9 cellular contexts compared by ENCODE assay signal in the genomic region with DNA sequence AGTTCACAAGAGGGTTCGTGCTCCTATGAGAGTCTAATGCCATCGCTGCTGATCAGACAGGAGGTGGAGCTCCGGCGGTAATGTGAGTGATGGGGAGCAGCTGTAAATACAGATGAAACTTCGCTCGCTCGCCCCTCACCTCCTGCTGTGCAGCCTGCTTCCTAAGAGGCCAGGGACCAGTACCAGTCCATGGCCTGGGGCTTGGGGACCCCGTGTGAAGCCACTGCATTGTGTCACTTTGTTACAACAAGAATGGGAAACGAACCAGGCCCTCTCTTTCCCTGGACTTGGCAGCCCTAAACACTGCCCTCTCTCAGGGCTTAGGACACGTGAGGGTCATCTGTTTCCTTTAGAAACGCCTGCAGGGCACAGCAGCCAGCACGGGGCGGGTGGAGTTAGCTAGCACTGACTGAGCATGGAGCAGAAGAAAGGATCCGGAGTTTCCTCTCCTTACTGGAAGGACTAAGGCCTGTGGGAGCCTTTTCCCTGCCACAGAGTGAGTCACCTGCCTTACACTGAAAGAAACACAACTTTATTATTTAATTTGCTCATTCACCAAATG.
DNase-seq lines count a peak whose midpoint lies in the region; ATAC-seq and TF ChIP-seq lines count a peak whose summit lies in the region.
"Had no signal": no experiment of that assay in that cellular context is flagged by ENCODE, and none has a peak within 500 bp of the region (broad histone marks: within the 10 kb centered on the region; RNA-seq: fewer than 3 reads in every experiment).

No MANE protein-coding gene starts in this region.

- DNase-seq in A172 (ENCODE audit: low spot score), result peak; percentile 73
- DNase-seq in Panc1 (ENCODE audit: low read depth, low spot score), result no peak
- DNase-seq in midbrain (lab: John Stamatoyannopoulos, UW), result peak; percentile 64
- DNase-seq in activated CD4-positive, alpha-beta T cell treated with anti-CD3 and anti-CD28 coated beads for 1 hour, result no peak
- no peak for DNase-seq in NCI-H1436 treated with DMSO at 0.1 percent for 48 hours (lab: John Stamatoyannopoulos, UW)
- DNase-seq: effector CD4-positive, alpha-beta T cell had no signal

- ATAC-seq in Panc1 (peak; percentile 53; the same call in 1 of the 2 replicates), GM19324 (IDR thresholded peaks at IDR 0.05; ENCODE audit: low FRiP score, unreplicated experiment) (no peak), GM18868 (IDR thresholded peaks at IDR 0.05; ENCODE audit: unreplicated experiment) (no peak)

- no peaks in the 10 kb centered on the region for H3K9me3 ChIP-seq in Panc1 (ENCODE audit: control insufficient read depth, insufficient read depth, low read depth, low read length)
- H3K9me3 ChIP-seq in esophagus (ENCODE audit: control insufficient read depth in 2 of 2, insufficient read depth in 1 of 2, low read depth in 1 of 2, low read length in 1 of 2), result peaks cover 0 to 2% of the 10 kb centered on the region in 2 donors

- intact Hi-C loops in Panc1 (cut with micrococcal nuclease; ENCODE audit: unreplicated experiment), result no loop called here

- no TSS peak for BruUV-seq in Panc1 (replicated peaks; lab: Mats Ljungman, UMichigan)

- H3K27me3 ChIP-seq in Panc1 (ENCODE audit: control insufficient read depth, insufficient read depth, low read length) (no peaks in the 10 kb centered on the region), esophagus (ENCODE audit: control insufficient read depth in 1 of 2, insufficient read depth in 2 of 2, low read length in 2 of 2) (no peaks in the 10 kb centered on the region)

- WGBS in esophagus, 2 donors, result 54 to 64% methylated on average over 14 of the region's 14 CpGs

- POLR2A ChIA-PET in Panc1 (lab: Charles Lee), result no interaction called here

- no peak overlapping the region for H3K27ac ChIP-seq in Panc1 (ENCODE audit: low read length)
- peak overlapping the region; percentile 79 to 80 for H3K27ac ChIP-seq in esophagus (ENCODE audit: low read depth in 2 of 2, low read length in 1 of 2)

- no peak overlapping the region for H3K4me3 ChIP-seq in Panc1 (ENCODE audit: low read depth in 2 of 2, low read length in 2 of 2)
- no peak overlapping the region for H3K4me3 ChIP-seq in esophagus (ENCODE audit: low read depth in 1 of 2, low read length in 2 of 2)

- TF ChIP-seq CTCF in Panc1 (IDR thresholded peaks at IDR 0.05), result no peak

- CTCF ChIA-PET in Panc1 (lab: Charles Lee), result no interaction called here

- H3K4me1 ChIP-seq in Panc1 (ENCODE audit: control insufficient read depth, insufficient read depth, low read length), result no peaks in the 10 kb centered on the region; the same call in 1 of the 2 replicates
- H3K4me1 ChIP-seq in esophagus (ENCODE audit: control insufficient read depth in 2 of 2, insufficient read depth in 2 of 2, low read length in 1 of 2), result peaks cover 4 to 11% of the 10 kb centered on the region in 2 donors

- in situ Hi-C loops in Panc1 (cut with HindIII; ENCODE audit: low pct_unique_long_range_greater_than_20kb, low sequenced_read_pairs), result no loop called here

- H3K36me3 ChIP-seq in Panc1 (ENCODE audit: control insufficient read depth, insufficient read depth, low read length) (no peaks in the 10 kb centered on the region), esophagus (ENCODE audit: control insufficient read depth in 2 of 2, insufficient read depth in 2 of 2, low read length in 1 of 2) (peaks cover 0 to 13% of the 10 kb centered on the region in 2 donors)

Comparison
In these comparisons a context has a peak if more than half of its experiments do, and no peak if none do; other contexts are left out.
1. DNase-seq: peak in A172 (single experiment) and midbrain (single experiment); none in Panc1 (single experiment), activated CD4-positive, alpha-beta T cell treated with anti-CD3 and anti-CD28 coated beads for 1 hour (single experiment) and NCI-H1436 treated with DMSO at 0.1 percent for 48 hours (single experiment).